In the genomic region with DNA sequence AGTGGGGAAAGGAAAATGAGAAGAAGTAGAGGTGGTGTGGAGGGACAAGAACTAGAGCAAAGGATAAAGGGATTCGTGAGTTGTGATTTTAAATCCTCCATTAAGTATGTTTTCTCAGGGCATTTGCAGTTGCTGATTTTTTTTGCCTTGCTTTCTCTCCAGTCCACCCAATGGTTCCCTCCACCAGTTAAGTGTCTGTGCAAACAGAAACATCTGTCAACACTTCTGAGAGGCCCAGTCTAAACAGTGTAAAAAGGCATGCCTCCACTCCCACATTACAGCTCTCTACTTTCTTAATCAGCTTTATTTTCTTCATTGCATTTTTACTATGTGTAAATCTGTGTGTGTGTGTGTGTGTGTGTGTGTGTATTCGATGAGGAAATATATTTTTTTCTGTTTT, we compare ENCODE assay signal across 27 cellular contexts.
DNase-seq lines count a peak whose midpoint lies in the region; ATAC-seq and TF ChIP-seq lines count a peak whose summit lies in the region.
"Had no signal": no experiment of that assay in that cellular context is flagged by ENCODE, and none has a peak within 500 bp of the region (broad histone marks: within the 10 kb centered on the region; RNA-seq: fewer than 3 reads in every experiment).

No MANE protein-coding gene starts in this region.

- H3K4me3 Mint-ChIP-seq in T-helper 2 cell treated with Interferon-gamma antibody and Interleukin-4, amounts not matched to agents 5 μg/mL and 100 μg/mL, for 36 hours: no peak overlapping the region
- no peak overlapping the region for H3K4me3 Mint-ChIP-seq in naive thymus-derived CD4-positive, alpha-beta T cell
- H3K4me3 Mint-ChIP-seq: activated naive CD8-positive, alpha-beta T cell treated with anti-CD3 and anti-CD28 coated beads, Interleukin-2, amount 50 U/mL, for 24 hours; CD4-positive, CD25-positive, alpha-beta regulatory T cell; naive B cell; stimulated activated naive CD8-positive, alpha-beta T cell treated with anti-CD3 and anti-CD28 coated beads, Interleukin-15, Interleukin-2, amounts not matched to agents 100 ng/mL and 50 ng/mL, for 24 hours had no signal

- no peak for TF ChIP-seq CTCF in A673 (conservative IDR thresholded peaks at IDR 0.05; ENCODE audit: low read depth, low read length)
- TF ChIP-seq CTCF in choroid plexus epithelial cell (conservative IDR thresholded peaks at IDR 0.05; ENCODE audit: low read depth, low read length): no peak

- H3K9me3 Mint-ChIP-seq in T-helper 2 cell treated with Interferon-gamma antibody and Interleukin-4, amounts not matched to agents 5 μg/mL and 100 μg/mL, for 36 hours: no peaks in the 10 kb centered on the region
- peaks cover 0 to 1% (median 0%) of the 10 kb centered on the region in 11 donors for H3K9me3 Mint-ChIP-seq in naive thymus-derived CD4-positive, alpha-beta T cell
- H3K9me3 Mint-ChIP-seq: activated naive CD8-positive, alpha-beta T cell treated with anti-CD3 and anti-CD28 coated beads, Interleukin-2, amount 50 U/mL, for 24 hours; stimulated activated naive CD8-positive, alpha-beta T cell treated with anti-CD3 and anti-CD28 coated beads, Interleukin-15, Interleukin-2, amounts not matched to agents 100 ng/mL and 50 ng/mL, for 24 hours had no signal

- H3K36me3 ChIP-seq in A673 (ENCODE audit: insufficient read depth, low read length, poor library complexity, severe bottlenecking): no peaks in the 10 kb centered on the region
- H3K36me3 ChIP-seq in naive thymus-derived CD4-positive, alpha-beta T cell (ENCODE audit: control insufficient read depth in 2 of 3, insufficient read depth in 3 of 3, low read length in 3 of 3): no peaks in the 10 kb centered on the region
- H3K36me3 ChIP-seq: esophagus squamous epithelium, tibial artery had no signal

- ATAC-seq in GM21360 (IDR thresholded peaks at IDR 0.05; ENCODE audit: unreplicated experiment): no peak
- no peak for ATAC-seq in naive thymus-derived CD4-positive, alpha-beta T cell
- ATAC-seq: activated naive CD8-positive, alpha-beta T cell treated with anti-CD3 and anti-CD28 coated beads, Interleukin-2, amount 50 U/mL, for 24 hours; body of pancreas; Panc1 had no signal

- no TSS peak for BruUV-seq in A673 (replicated peaks; lab: Mats Ljungman, UMichigan)

- H3K9me3 ChIP-seq in A673 (ENCODE audit: low read depth, low read length, poor library complexity, severe bottlenecking): no peaks in the 10 kb centered on the region
- no peaks in the 10 kb centered on the region for H3K9me3 ChIP-seq in naive thymus-derived CD4-positive, alpha-beta T cell (ENCODE audit: control insufficient read depth in 2 of 3, low read length in 3 of 3)
- H3K9me3 ChIP-seq: body of pancreas, esophagus squamous epithelium, tibial artery had no signal

- H3K27me3 ChIP-seq in A673 (replicated peaks; ENCODE audit: insufficient read depth, low read depth, low read length, poor library complexity): no peaks in the 10 kb centered on the region
- H3K27me3 ChIP-seq in naive thymus-derived CD4-positive, alpha-beta T cell (ENCODE audit: control insufficient read depth in 2 of 2, insufficient read depth in 2 of 2, low read length in 2 of 2): no peaks in the 10 kb centered on the region
- H3K27me3 ChIP-seq: body of pancreas, esophagus squamous epithelium, tibial artery had no signal

- no peaks in the 10 kb centered on the region for H3K4me1 Mint-ChIP-seq in T-helper 2 cell treated with Interferon-gamma antibody and Interleukin-4, amounts not matched to agents 5 μg/mL and 100 μg/mL, for 36 hours (ENCODE audit: low read depth)
- no peaks in the 10 kb centered on the region for H3K4me1 Mint-ChIP-seq in naive thymus-derived CD4-positive, alpha-beta T cell
- H3K4me1 Mint-ChIP-seq: activated naive CD8-positive, alpha-beta T cell treated with anti-CD3 and anti-CD28 coated beads, Interleukin-2, amount 50 U/mL, for 24 hours; CD4-positive, CD25-positive, alpha-beta regulatory T cell; naive B cell had no signal

- no peak overlapping the region for H3K27ac ChIP-seq in A673 (ENCODE audit: low read depth, low read length, poor library complexity, severe bottlenecking)
- no peak overlapping the region for H3K27ac ChIP-seq in naive thymus-derived CD4-positive, alpha-beta T cell (ENCODE audit: low read depth, low read length)
- H3K27ac ChIP-seq: body of pancreas, esophagus squamous epithelium, SK-N-MC, tibial artery had no signal

- POLR2A ChIA-PET in A673 (lab: Charles Lee; ENCODE audit: low non-redundant PET): interaction anchor here (0.7 kb wide), 1 partner anchor 1392 kb away, joined by 9 read pairs; no protein-coding TSS in a partner anchor
- POLR2A ChIA-PET in naive thymus-derived CD4-positive, alpha-beta T cell (lab: Charles Lee): no interaction called here

- H3K4me3 ChIP-seq in A673 (ENCODE audit: low read depth, low read length, poor library complexity, severe bottlenecking): no peak overlapping the region
- no peak overlapping the region for H3K4me3 ChIP-seq in choroid plexus epithelial cell (ENCODE audit: low read depth, low read length)
- no peak overlapping the region for H3K4me3 ChIP-seq in naive thymus-derived CD4-positive, alpha-beta T cell (ENCODE audit: low read length)
- H3K4me3 ChIP-seq: body of pancreas, esophagus squamous epithelium, SK-N-MC, tibial artery had no signal

- DNase-seq in A673 (ENCODE audit: low spot score) (peak; percentile 3), DMS53 (lab: John Stamatoyannopoulos, UW) (peak; percentile 97), NCI-H446 treated with DMSO at 0.1 percent for 48 hours (lab: John Stamatoyannopoulos, UW) (peak; percentile 63), choroid plexus epithelial cell (ENCODE audit: low read depth) (peak; percentile 2), D341Med (ENCODE audit: low spot score) (no peak)
- DNase-seq in T-helper 2 cell treated with Interferon-gamma antibody and Interleukin-4, amounts not matched to agents 5 μg/mL and 100 μg/mL, for 36 hours (ENCODE audit: low spot score): no peak
- no peak for DNase-seq in naive thymus-derived CD4-positive, alpha-beta T cell
- DNase-seq: activated effector memory CD4-positive, alpha-beta T cell treated with anti-CD3 and anti-CD28 coated beads, Interleukin-2, amount 50 U/mL, for 16 hours; activated naive CD8-positive, alpha-beta T cell treated with anti-CD3 and anti-CD28 coated beads, Interleukin-2, amount 50 U/mL, for 24 hours; body of pancreas; CD4-positive, CD25-positive, alpha-beta regulatory T cell; effector memory CD4-positive, alpha-beta T cell; esophagus squamous epithelium; GF-D8; HCEC 1CT; kidney; mesenchymal stem cell; naive B cell; NCI-H1436; NK-92 treated with Interleukin-12 subunit alpha and Interleukin-12 subunit beta, amount 100 ng/mL, for 24 hours; stimulated activated CD4-positive, alpha-beta T cell treated with anti-CD3 and anti-CD28 coated beads, Interleukin-12 subunit alpha, Interleukin-12 subunit beta, amount 100 ng/mL, for 4 hours; stimulated activated CD4-positive, alpha-beta T cell treated with anti-CD3 and anti-CD28 coated beads, Interleukin-4, amount 100 ng/mL, for 4 hours; tibial artery had no signal

- H3K27me3 Mint-ChIP-seq in T-helper 2 cell treated with Interferon-gamma antibody and Interleukin-4, amounts not matched to agents 5 μg/mL and 100 μg/mL, for 36 hours (ENCODE audit: low read depth): no peaks in the 10 kb centered on the region
- H3K27me3 Mint-ChIP-seq in naive thymus-derived CD4-positive, alpha-beta T cell: peaks cover 0 to 14% (median 0%) of the 10 kb centered on the region in 5 donors
- H3K27me3 Mint-ChIP-seq: activated naive CD8-positive, alpha-beta T cell treated with anti-CD3 and anti-CD28 coated beads, Interleukin-2, amount 50 U/mL, for 24 hours; CD4-positive, CD25-positive, alpha-beta regulatory T cell; naive B cell had no signal

- intact Hi-C loops in A673 (cut with micrococcal nuclease; ENCODE audit: unreplicated experiment): no loop called here
- intact Hi-C loops in naive thymus-derived CD4-positive, alpha-beta T cell (cut with micrococcal nuclease): no loop called here

- no peak overlapping the region for H3K27ac Mint-ChIP-seq in T-helper 2 cell treated with Interferon-gamma antibody and Interleukin-4, amounts not matched to agents 5 μg/mL and 100 μg/mL, for 36 hours
- H3K27ac Mint-ChIP-seq in naive thymus-derived CD4-positive, alpha-beta T cell: no peak overlapping the region
- H3K27ac Mint-ChIP-seq: activated naive CD8-positive, alpha-beta T cell treated with anti-CD3 and anti-CD28 coated beads, Interleukin-2, amount 50 U/mL, for 24 hours; CD4-positive, CD25-positive, alpha-beta regulatory T cell; naive B cell; stimulated activated naive CD8-positive, alpha-beta T cell treated with anti-CD3 and anti-CD28 coated beads, Interleukin-15, Interleukin-2, amounts not matched to agents 100 ng/mL and 50 ng/mL, for 24 hours had no signal

- no peaks in the 10 kb centered on the region for H3K36me3 Mint-ChIP-seq in T-helper 2 cell treated with Interferon-gamma antibody and Interleukin-4, amounts not matched to agents 5 μg/mL and 100 μg/mL, for 36 hours (ENCODE audit: low read depth)
- H3K36me3 Mint-ChIP-seq in naive thymus-derived CD4-positive, alpha-beta T cell: no peaks in the 10 kb centered on the region
- H3K36me3 Mint-ChIP-seq: CD4-positive, CD25-positive, alpha-beta regulatory T cell; naive B cell had no signal

- CTCF ChIA-PET in A673 (lab: Charles Lee): no interaction called here
- CTCF ChIA-PET in naive thymus-derived CD4-positive, alpha-beta T cell (lab: Charles Lee): no interaction called here

- no peaks in the 10 kb centered on the region for H3K4me1 ChIP-seq in A673 (ENCODE audit: insufficient read depth, low read length, poor library complexity, severe bottlenecking)
- no peaks in the 10 kb centered on the region for H3K4me1 ChIP-seq in naive thymus-derived CD4-positive, alpha-beta T cell (ENCODE audit: control insufficient read depth in 2 of 2, insufficient read depth in 2 of 2, low read length in 2 of 2)
- H3K4me1 ChIP-seq: body of pancreas, esophagus squamous epithelium had no signal

Comparison
In these comparisons a context has a peak if more than half of its experiments do, and no peak if none do; other contexts are left out.
1. DNase-seq: peak in A673 (single experiment), DMS53 (single experiment), NCI-H446 treated with DMSO at 0.1 percent for 48 hours (single experiment) and choroid plexus epithelial cell (single experiment); none in T-helper 2 cell treated with Interferon-gamma antibody and Interleukin-4, amounts not matched to agents 5 μg/mL and 100 μg/mL, for 36 hours (single experiment), naive thymus-derived CD4-positive, alpha-beta T cell (0 of 9) and D341Med (single experiment).